8 cellular contexts compared by ENCODE assay signal in genomic region chr18:66083078-66083477, GRCh38.
"Had no signal": no experiment of that assay in that cellular context is flagged by ENCODE, and none has a peak within 500 bp of the region (broad histone marks: within the 10 kb centered on the region; RNA-seq: fewer than 3 reads in every experiment).

No MANE protein-coding gene starts in this region.

- H3K9ac ChIP-seq: GM23248 had no signal

- DNase-seq: GM23248, GOT3, H7, HFFc6, IMR-90 had no signal

- H3K36me3 ChIP-seq: HAP-1 had no signal

- H3K4me3 ChIP-seq: GM23248, HAP-1, K562 had no signal

- H3K9me3 ChIP-seq: HAP-1 had no signal

- H2AFZ ChIP-seq: GM23248 had no signal

- H3K27ac ChIP-seq: GM23248 had no signal

- ATAC-seq: HCT116, K562 had no signal
